In genomic region chr5:18305288-18305899, GRCh38 we compare ENCODE assay signal across 9 cellular contexts.
DNase-seq lines count a peak whose midpoint lies in the region; ATAC-seq, FAIRE-seq and TF ChIP-seq lines count a peak whose summit lies in the region.
"Had no signal": no experiment of that assay in that cellular context is flagged by ENCODE, and none has a peak within 500 bp of the region (broad histone marks: within the 10 kb centered on the region; RNA-seq: fewer than 3 reads in every experiment).

No MANE protein-coding gene starts in this region.

- DNase-seq in A549 (ENCODE audit: low read depth in 1 of 2, low spot score in 1 of 2) (peak; percentile 49 to 71), GM13977 (ENCODE audit: low spot score) (peak; percentile 60), NCI-H526 (lab: John Stamatoyannopoulos, UW) (peak; percentile 1 to 45), cerebellum (ENCODE audit: low spot score) (peak; percentile 52), myocyte (ENCODE audit: low read depth) (peak; percentile 32)
- DNase-seq in activated T-cell treated with anti-CD3 and anti-CD28 coated beads, Interleukin-2, amount 50 U/mL, for 24 hours: no peak
- no peak for DNase-seq in activated CD4-positive, alpha-beta T cell treated with anti-CD3 and anti-CD28 coated beads, Interleukin-2, amount 50 U/mL, for 48 hours

- H3K9me3 Mint-ChIP-seq in activated T-cell treated with anti-CD3 and anti-CD28 coated beads, Interleukin-2, amount 50 U/mL, for 24 hours: peaks cover 6% of the 10 kb centered on the region
- H3K9me3 Mint-ChIP-seq: stimulated activated naive CD8-positive, alpha-beta T cell treated with anti-CD3 and anti-CD28 coated beads, Interleukin-15, Interleukin-2, amounts not matched to agents 100 ng/mL and 50 ng/mL, for 24 hours had no signal

- peak; percentile 93 to 98 for TF ChIP-seq RAD21 in A549 (conservative IDR thresholded peaks at IDR 0.05 in 1 of 2, IDR thresholded peaks at IDR 0.05 in 1 of 2)

- CTCF ChIA-PET in A549 (lab: Yijun Ruan, JAX): interaction anchor here (0.6 to 8.4 kb wide), 17 partner anchors 10 to 1821 kb away, joined by 3 to 125 read pairs (median 3); partner anchors contain the start of gene BASP1

- no peak overlapping the region for H3K27ac Mint-ChIP-seq in activated T-cell treated with anti-CD3 and anti-CD28 coated beads, Interleukin-2, amount 50 U/mL, for 24 hours
- H3K27ac Mint-ChIP-seq: stimulated activated naive CD8-positive, alpha-beta T cell treated with anti-CD3 and anti-CD28 coated beads, Interleukin-15, Interleukin-2, amounts not matched to agents 100 ng/mL and 50 ng/mL, for 24 hours had no signal

- H3K4me3 ChIP-seq in A549: 0 out of 3 replicates have a peak overlapping the region, but pooled peaks have one; percentile 7

- H3K4me3 Mint-ChIP-seq in activated T-cell treated with anti-CD3 and anti-CD28 coated beads, Interleukin-2, amount 50 U/mL, for 24 hours: no peak overlapping the region
- H3K4me3 Mint-ChIP-seq: stimulated activated naive CD8-positive, alpha-beta T cell treated with anti-CD3 and anti-CD28 coated beads, Interleukin-15, Interleukin-2, amounts not matched to agents 100 ng/mL and 50 ng/mL, for 24 hours had no signal

- TF ChIP-seq CTCF in A549 (IDR thresholded peaks at IDR 0.05) (peak; percentile 81), GM13977 (IDR thresholded peaks at IDR 0.05; ENCODE audit: extremely low read depth, insufficient read depth, missing control alignments) (peak; percentile 84)

- ATAC-seq in A549 (peak; percentile 80 to 87), HG02884 (IDR thresholded peaks at IDR 0.05; ENCODE audit: unreplicated experiment) (peak; percentile 86)

- H3K36me3 Mint-ChIP-seq in activated T-cell treated with anti-CD3 and anti-CD28 coated beads, Interleukin-2, amount 50 U/mL, for 24 hours (ENCODE audit: low read depth): no peaks in the 10 kb centered on the region

- H3K4me1 Mint-ChIP-seq in activated T-cell treated with anti-CD3 and anti-CD28 coated beads, Interleukin-2, amount 50 U/mL, for 24 hours (ENCODE audit: low read depth): no peaks in the 10 kb centered on the region

- 39% methylated on average over 8 of the region's 8 CpGs for WGBS in A549 (ENCODE audit: missing lambda C conversion rate)

- H3K4me1 ChIP-seq in A549: no peaks in the 10 kb centered on the region

- H3K4me2 ChIP-seq in A549: peak overlapping the region; percentile 59

- POLR2A ChIA-PET in A549 (lab: Yijun Ruan, JAX): no interaction called here

- no peaks in the 10 kb centered on the region for H3K27me3 Mint-ChIP-seq in activated T-cell treated with anti-CD3 and anti-CD28 coated beads, Interleukin-2, amount 50 U/mL, for 24 hours
- H3K27me3 Mint-ChIP-seq: stimulated activated naive CD8-positive, alpha-beta T cell treated with anti-CD3 and anti-CD28 coated beads, Interleukin-15, Interleukin-2, amounts not matched to agents 100 ng/mL and 50 ng/mL, for 24 hours had no signal

- FAIRE-seq in A549 (lab: Jason Lieb, UNC): peak; percentile 96

- TF ChIP-seq POLR2A in A549 (IDR thresholded peaks at IDR 0.05; ENCODE audit: low read length): no peak

- no peak for TF ChIP-seq EP300 in A549 (IDR thresholded peaks at IDR 0.05)

- in situ Hi-C loops in GM13977 (cut with MboI; ENCODE audit: low pct_unique_long_range_greater_than_20kb, low sequenced_read_pairs, unreplicated experiment): loop anchor here (10.0 kb wide), 1 partner anchor 1091 kb away; the partner anchor contains the start of gene BASP1

- peak overlapping the region in 1 of 2 experiments; percentile 30; a peak in 1 of 6 replicates for H3K27ac ChIP-seq in A549

- no peaks in the 10 kb centered on the region for H3K9me3 ChIP-seq in A549

TF ChIP-seq in A549, 52 proteins besides CTCF, POLR2A, EP300 and RAD21:
- TF ChIP-seq RCOR1 (IDR thresholded peaks at IDR 0.05; ENCODE audit: low read depth, low read length): no peak
- peak; percentile 90 for TF ChIP-seq SMC3 (IDR thresholded peaks at IDR 0.05)
TF ChIP-seq in A549: peak in this region for 1.

Comparison
In these comparisons a context has a peak if more than half of its experiments do, and no peak if none do; other contexts are left out.
1. DNase-seq: peak in A549 (2 of 2), GM13977 (single experiment), NCI-H526 (2 of 2), cerebellum (single experiment) and myocyte (single experiment); none in activated T-cell treated with anti-CD3 and anti-CD28 coated beads, Interleukin-2, amount 50 U/mL, for 24 hours (single experiment) and activated CD4-positive, alpha-beta T cell treated with anti-CD3 and anti-CD28 coated beads, Interleukin-2, amount 50 U/mL, for 48 hours (0 of 2).